ENCODE assay signal across 24 cellular contexts in genomic region chr2:106771811-106772210, GRCh38.
"Had no signal": no experiment of that assay in that cellular context is flagged by ENCODE, and none has a peak within 500 bp of the region (broad histone marks: within the 10 kb centered on the region; RNA-seq: fewer than 3 reads in every experiment).

No MANE protein-coding gene starts in this region.

- DNase-seq: colonic mucosa; cortex of kidney; dermis blood vessel endothelial cell; dorsolateral prefrontal cortex; effector CD4-positive, alpha-beta T cell; effector CD8-positive, alpha-beta T cell; effector memory CD4-positive, alpha-beta T cell; effector memory CD8-positive, alpha-beta T cell; endodermal cell; erythroblast; esophagus squamous epithelium; foreskin fibroblast; foreskin keratinocyte; foreskin melanocyte; gastrocnemius medialis; glutamatergic neuron; head of caudate nucleus; heart left ventricle; heart right ventricle had no signal

- H3K4me3 Mint-ChIP-seq: dendritic cell treated with granulocyte-macrophage colony-stimulating factor and Interleukin-4, amounts not matched to agents 40 ng/mL and 50 ng/mL, for 4 days; effector memory CD8-positive, alpha-beta T cell; endodermal cell had no signal

- H3K36me3 ChIP-seq: colonic mucosa, esophagus squamous epithelium, gastrocnemius medialis, gastroesophageal sphincter, heart left ventricle, heart right ventricle had no signal

- H3K4me1 ChIP-seq: colonic mucosa, esophagus squamous epithelium, foreskin keratinocyte, gastrocnemius medialis, gastroesophageal sphincter, heart left ventricle, heart right ventricle had no signal

- H3K9me3 ChIP-seq: colonic mucosa, esophagus squamous epithelium, gastrocnemius medialis had no signal

- H3K4me3 ChIP-seq: colonic mucosa, coronary artery, dorsolateral prefrontal cortex, esophagus squamous epithelium, gastrocnemius medialis, gastroesophageal sphincter, heart left ventricle, heart right ventricle had no signal

- H3K27ac ChIP-seq: colonic mucosa, coronary artery, dorsolateral prefrontal cortex, epithelial cell of prostate, esophagus squamous epithelium, foreskin keratinocyte, gastrocnemius medialis, gastroesophageal sphincter, heart left ventricle, heart right ventricle had no signal

- H3K4me1 Mint-ChIP-seq: endodermal cell had no signal

- H3K27me3 Mint-ChIP-seq: dendritic cell treated with granulocyte-macrophage colony-stimulating factor and Interleukin-4, amounts not matched to agents 40 ng/mL and 50 ng/mL, for 4 days had no signal

- ATAC-seq: effector memory CD8-positive, alpha-beta T cell; esophagus mucosa; foreskin keratinocyte; gastrocnemius medialis; gastroesophageal sphincter; heart left ventricle; heart right ventricle had no signal

- H3K27ac Mint-ChIP-seq: dendritic cell treated with granulocyte-macrophage colony-stimulating factor and Interleukin-4, amounts not matched to agents 40 ng/mL and 50 ng/mL, for 4 days; effector memory CD8-positive, alpha-beta T cell; endodermal cell had no signal

- H3K27me3 ChIP-seq: colonic mucosa, dorsolateral prefrontal cortex, esophagus squamous epithelium, foreskin keratinocyte, gastrocnemius medialis, gastroesophageal sphincter, heart left ventricle had no signal
